ENCODE assay signal across 10 cellular contexts in the genomic region with DNA sequence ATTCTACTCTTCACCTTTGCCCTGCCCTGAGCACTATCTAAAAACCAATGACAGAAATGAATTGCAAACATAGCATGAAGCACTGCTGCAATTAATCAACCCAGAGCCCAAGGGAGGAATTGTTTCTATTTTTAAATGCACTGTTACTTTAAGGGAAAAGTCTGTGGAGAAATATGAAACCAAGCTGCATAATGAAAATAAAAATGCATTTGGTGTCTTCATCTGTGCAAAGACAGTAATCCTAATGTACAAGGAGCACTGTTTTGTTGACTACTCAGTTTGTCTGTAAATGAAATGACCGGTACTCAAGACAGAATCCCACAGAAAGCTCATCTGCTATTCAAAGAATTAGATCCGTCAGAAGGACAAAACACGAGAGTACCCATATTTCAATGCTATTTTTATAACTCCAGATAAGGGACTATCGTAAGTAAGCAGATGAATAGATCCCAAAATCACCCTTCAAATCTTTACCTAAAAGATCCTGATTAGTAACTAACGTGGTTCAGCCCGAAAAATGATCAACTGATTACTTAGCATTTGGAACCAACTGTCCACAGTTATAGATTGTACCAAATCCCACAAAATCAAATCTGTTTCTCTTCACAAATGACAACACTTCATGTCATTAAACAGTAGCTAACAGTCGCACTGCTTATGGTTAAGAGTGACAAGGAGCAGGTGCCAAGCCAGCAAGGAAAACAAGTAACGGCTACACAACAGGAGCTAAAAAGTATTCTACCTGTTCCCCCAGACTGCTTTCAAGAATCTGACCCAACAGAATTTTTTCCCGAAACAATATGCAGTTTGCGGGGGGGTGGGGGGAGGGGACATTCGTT. TPM values are rescaled to one million over a fixed set of nuclear protein-coding genes. Genes with fewer than 3 reads are reported as not detected.
A peak's percentile ranks its signal among the peaks of the same experiment; 100 is the strongest.
DNase-seq lines count a peak whose midpoint lies in the region; ATAC-seq and TF ChIP-seq lines count a peak whose summit lies in the region.
"Had no signal": no experiment of that assay in that cellular context is flagged by ENCODE, and none has a peak within 500 bp of the region (broad histone marks: within the 10 kb centered on the region; RNA-seq: fewer than 3 reads in every experiment).

No MANE protein-coding gene starts in this region.

- H3K36me3 ChIP-seq in cardiac muscle cell (peaks cover 14% of the 10 kb centered on the region), muscle layer of colon (ENCODE audit: insufficient read depth, low read length) (peaks cover 8% of the 10 kb centered on the region), upper lobe of right lung (no peaks in the 10 kb centered on the region)
- no peaks in the 10 kb centered on the region for H3K36me3 ChIP-seq in naive thymus-derived CD4-positive, alpha-beta T cell (ENCODE audit: control insufficient read depth in 2 of 3, insufficient read depth in 3 of 3, low read length in 3 of 3)

- no peak overlapping the region for H3K27ac Mint-ChIP-seq in naive thymus-derived CD4-positive, alpha-beta T cell
- H3K27ac Mint-ChIP-seq: activated T-helper 17 cell treated with anti-CD3 and anti-CD28 coated beads, Interleukin-2, amount 50 U/mL, for 72 hours had no signal

- H3K36me3 Mint-ChIP-seq in naive thymus-derived CD4-positive, alpha-beta T cell = no peaks in the 10 kb centered on the region

- CTCF ChIA-PET in naive thymus-derived CD4-positive, alpha-beta T cell (lab: Charles Lee) = no interaction called here

- H3K4me3 Mint-ChIP-seq in naive thymus-derived CD4-positive, alpha-beta T cell = no peak overlapping the region

- peaks cover 0 to 3% (median 0%) of the 10 kb centered on the region in 11 donors for H3K9me3 Mint-ChIP-seq in naive thymus-derived CD4-positive, alpha-beta T cell
- H3K9me3 Mint-ChIP-seq: activated T-helper 17 cell treated with anti-CD3 and anti-CD28 coated beads, Interleukin-2, amount 50 U/mL, for 72 hours had no signal

- no peak for ATAC-seq in Right ventricle myocardium superior (ENCODE audit: poor library complexity)
- ATAC-seq in upper lobe of right lung = no peak
- no peak for ATAC-seq in naive thymus-derived CD4-positive, alpha-beta T cell
- no peak for ATAC-seq in GM21529 (IDR thresholded peaks at IDR 0.05; ENCODE audit: unreplicated experiment)
- ATAC-seq: activated T-helper 17 cell treated with anti-CD3 and anti-CD28 coated beads, Interleukin-2, amount 50 U/mL, for 72 hours had no signal

- no peaks in the 10 kb centered on the region for H3K9me3 ChIP-seq in cardiac muscle cell (ENCODE audit: low read depth)
- H3K9me3 ChIP-seq in muscle layer of colon (ENCODE audit: low read length) = no peaks in the 10 kb centered on the region
- H3K9me3 ChIP-seq in upper lobe of right lung = no peaks in the 10 kb centered on the region
- no peaks in the 10 kb centered on the region for H3K9me3 ChIP-seq in naive thymus-derived CD4-positive, alpha-beta T cell (ENCODE audit: control insufficient read depth in 2 of 3, low read length in 3 of 3)

- POLR2A ChIA-PET in naive thymus-derived CD4-positive, alpha-beta T cell (lab: Charles Lee) = no interaction called here

- TF ChIP-seq CTCF in cardiac muscle cell (IDR thresholded peaks at IDR 0.05; ENCODE audit: low read depth, low read length) = no peak
- no peak for TF ChIP-seq CTCF in coronary artery (IDR thresholded peaks at IDR 0.05)
- TF ChIP-seq CTCF in upper lobe of right lung (IDR thresholded peaks at IDR 0.05) = no peak

- H3K4me1 Mint-ChIP-seq in naive thymus-derived CD4-positive, alpha-beta T cell = peaks cover 5 to 25% (median 12%) of the 10 kb centered on the region in 7 donors

- peak in 1 of 2 donors; percentile 53 for DNase-seq in cardiac muscle cell (ENCODE audit: low read depth in 1 of 2, low spot score in 1 of 2)
- no peak for DNase-seq in Right ventricle myocardium superior
- DNase-seq in coronary artery (ENCODE audit: low spot score) = no peak
- DNase-seq in upper lobe of right lung = no peak
- no peak for DNase-seq in iPS-NIHi11 (ENCODE audit: low spot score)
- no peak for DNase-seq in naive thymus-derived CD4-positive, alpha-beta T cell
- DNase-seq: SW 1271 had no signal

- intact Hi-C loops in Right ventricle myocardium superior (cut with DNase I) (loop anchor here (5.0 to 10.0 kb wide), 2 partner anchors 120 to 137 kb away; a partner anchor contains a TSS), upper lobe of right lung (cut with DNase I) (no loop called here)
- intact Hi-C loops in naive thymus-derived CD4-positive, alpha-beta T cell (cut with micrococcal nuclease) = loop anchor here (5.0 to 10.0 kb wide), 2 partner anchors 140 to 172 kb away; a partner anchor contains a TSS

- H3K27ac ChIP-seq in cardiac muscle cell = peak overlapping the region; percentile 94
- H3K27ac ChIP-seq in coronary artery = peak overlapping the region; percentile 89 to 97
- H3K27ac ChIP-seq in muscle layer of colon (ENCODE audit: low read depth, low read length) = peak overlapping the region; percentile 28
- no peak overlapping the region for H3K27ac ChIP-seq in upper lobe of right lung
- no peak overlapping the region for H3K27ac ChIP-seq in naive thymus-derived CD4-positive, alpha-beta T cell (ENCODE audit: low read depth, low read length)

- H3K27me3 Mint-ChIP-seq in naive thymus-derived CD4-positive, alpha-beta T cell = peaks cover 26 to 63% (median 39%) of the 10 kb centered on the region in 5 donors

- H3K9ac ChIP-seq in muscle layer of colon (ENCODE audit: low read length) = peak overlapping the region; percentile 9

- H3K27me3 ChIP-seq in cardiac muscle cell = no peaks in the 10 kb centered on the region
- no peaks in the 10 kb centered on the region for H3K27me3 ChIP-seq in muscle layer of colon (ENCODE audit: control insufficient read depth in 1 of 2, insufficient read depth in 2 of 2, low read length in 2 of 2)
- no peaks in the 10 kb centered on the region for H3K27me3 ChIP-seq in upper lobe of right lung
- H3K27me3 ChIP-seq in naive thymus-derived CD4-positive, alpha-beta T cell (ENCODE audit: control insufficient read depth in 2 of 2, insufficient read depth in 2 of 2, low read length in 2 of 2) = peaks cover 0 to 5% of the 10 kb centered on the region in 2 donors

- H3K4me1 ChIP-seq in cardiac muscle cell (ENCODE audit: low read depth) (peaks cover 17% of the 10 kb centered on the region), muscle layer of colon (ENCODE audit: insufficient read depth, low read length) (peaks cover 26% of the 10 kb centered on the region), upper lobe of right lung (peaks cover 27% of the 10 kb centered on the region)
- H3K4me1 ChIP-seq in naive thymus-derived CD4-positive, alpha-beta T cell (ENCODE audit: control insufficient read depth in 2 of 2, insufficient read depth in 2 of 2, low read length in 2 of 2) = peaks cover 6 to 7% of the 10 kb centered on the region in 2 donors

- peak overlapping the region; percentile 78 for H3K4me3 ChIP-seq in cardiac muscle cell
- peak overlapping the region; percentile 88 for H3K4me3 ChIP-seq in coronary artery
- H3K4me3 ChIP-seq in muscle layer of colon (ENCODE audit: low read depth in 1 of 2, low read length in 2 of 2) = peak overlapping the region; percentile 62 to 71
- H3K4me3 ChIP-seq in upper lobe of right lung = peak overlapping the region; percentile 66
- H3K4me3 ChIP-seq in naive thymus-derived CD4-positive, alpha-beta T cell (ENCODE audit: low read length) = no peak overlapping the region

RNA-seq across cellular contexts. Expression of a gene that starts 2.4 kb away (rescaled TPM):
- total RNA-seq in cardiac muscle cell (55.8 and 96.9 TPM in 2 replicates), Right ventricle myocardium superior (52.7 TPM), upper lobe of right lung (59.0 TPM)
- 39.1 and 65.2 TPM in 2 replicates for polyA plus RNA-seq in cardiac muscle cell
- total RNA-seq in naive thymus-derived CD4-positive, alpha-beta T cell = 10 to 100 TPM in 1 of 5 experiments, 1 to 10 TPM in 1, under 1 TPM in 3; 0.05 to 21.0 (median 0.97) TPM
- not detected for polyA plus RNA-seq in naive thymus-derived CD4-positive, alpha-beta T cell

Comparison
In these comparisons a context has a peak if more than half of its experiments do, and no peak if none do; other contexts are left out.
1. H3K27ac ChIP-seq: peak in cardiac muscle cell (single experiment), coronary artery (2 of 2) and muscle layer of colon (single experiment); none in upper lobe of right lung (single experiment) and naive thymus-derived CD4-positive, alpha-beta T cell (single experiment).